14 cellular contexts compared by ENCODE assay signal in genomic region chr7:105776986-105777910, GRCh38.
DNase-seq lines count a peak whose midpoint lies in the region; ATAC-seq and TF ChIP-seq lines count a peak whose summit lies in the region.
"Had no signal": no experiment of that assay in that cellular context is flagged by ENCODE, and none has a peak within 500 bp of the region (broad histone marks: within the 10 kb centered on the region; RNA-seq: fewer than 3 reads in every experiment).

No MANE protein-coding gene starts in this region.

- peak overlapping the region; percentile 61 for H2BK120ac ChIP-seq in mesenchymal stem cell (ENCODE audit: low read depth, low read length)

- H3K9ac ChIP-seq in mesenchymal stem cell (ENCODE audit: low read length) = peak overlapping the region; percentile 66

- H3K36me3 ChIP-seq in mesenchymal stem cell (ENCODE audit: control insufficient read depth in 1 of 2, insufficient read depth in 2 of 2, low read depth in 1 of 2, low read length in 2 of 2) = no peaks in the 10 kb centered on the region
- H3K36me3 ChIP-seq: brain microvascular endothelial cell had no signal

- H2BK5ac ChIP-seq in mesenchymal stem cell (ENCODE audit: low read depth, low read length, poor library complexity, severe bottlenecking) = no peak overlapping the region

- DNase-seq in AG08395 (ENCODE audit: low spot score) (peak; percentile 33), LNCaP clone FGC (ENCODE audit: low read depth) (peak; percentile 65), amniotic epithelial cell (ENCODE audit: low read depth) (peak; percentile 72), mesenchymal stem cell (peak; percentile 75), GDM1 (lab: John Stamatoyannopoulos, UW) (no peak)
- DNase-seq: activated CD8-positive, alpha-beta memory T cell treated with anti-CD3 and anti-CD28 coated beads for 24 hours; brain microvascular endothelial cell; effector CD4-positive, alpha-beta T cell; NCI-H2107; NK-92 treated with Interleukin-12 subunit alpha and Interleukin-12 subunit beta, amount 100 ng/mL, for 24 hours; SIG-M5 had no signal

- WGBS in mesenchymal stem cell = 54% methylated on average over 11 of the region's 11 CpGs

- TF ChIP-seq CTCF in LNCaP clone FGC (IDR thresholded peaks at IDR 0.05; ENCODE audit: control insufficient read depth, extremely low read depth, insufficient read depth) = no peak

- no peak overlapping the region for H3K23ac ChIP-seq in mesenchymal stem cell (ENCODE audit: low read length in 2 of 2)

- no peak overlapping the region for H4K91ac ChIP-seq in mesenchymal stem cell (ENCODE audit: low read length)

- H2AK5ac ChIP-seq in mesenchymal stem cell (ENCODE audit: low read length, severe bottlenecking) = peak overlapping the region; percentile 95

- H3K4ac ChIP-seq in mesenchymal stem cell (ENCODE audit: low read depth in 1 of 2, low read length in 2 of 2) = no peak overlapping the region

- peak overlapping the region; percentile 75 to 98 for H2BK12ac ChIP-seq in mesenchymal stem cell (ENCODE audit: low read length in 2 of 2)

- H3K9me3 ChIP-seq in mesenchymal stem cell (ENCODE audit: control insufficient read depth, low read length) = no peaks in the 10 kb centered on the region

- H3K18ac ChIP-seq in mesenchymal stem cell (ENCODE audit: low read depth in 1 of 2, low read length in 2 of 2) = peak overlapping the region; percentile 56 to 83

- no peak overlapping the region for H3K4me3 ChIP-seq in LNCaP clone FGC (ENCODE audit: low read depth, low read length)
- H3K4me3 ChIP-seq in mesenchymal stem cell (ENCODE audit: insufficient read depth in 1 of 2, low read depth in 1 of 2, low read length in 2 of 2) = peak overlapping the region in 1 of 2 experiments; percentile 15

- no peaks in the 10 kb centered on the region for H3K27me3 ChIP-seq in mesenchymal stem cell (ENCODE audit: control insufficient read depth in 1 of 2, insufficient read depth in 1 of 2, low read length in 2 of 2)
- H3K27me3 ChIP-seq: brain microvascular endothelial cell had no signal

- H2AFZ ChIP-seq in mesenchymal stem cell (ENCODE audit: low read depth, low read length) = no peak overlapping the region

- peaks cover 12% of the 10 kb centered on the region for H3K79me1 ChIP-seq in mesenchymal stem cell (replicated peaks; ENCODE audit: low read length, poor library complexity, severe bottlenecking)

- H3K27ac ChIP-seq in mesenchymal stem cell (ENCODE audit: low read length, poor library complexity, severe bottlenecking) = no peak overlapping the region

- H3K14ac ChIP-seq in mesenchymal stem cell (ENCODE audit: low read length in 2 of 2) = peak overlapping the region in 1 of 2 experiments; percentile 72

- H3K4me2 ChIP-seq in mesenchymal stem cell (ENCODE audit: low read length, poor library complexity, severe bottlenecking) = no peak overlapping the region

- H3K4me1 ChIP-seq in mesenchymal stem cell (ENCODE audit: control insufficient read depth, insufficient read depth, low read depth, low read length) = peaks cover 15% of the 10 kb centered on the region

- H2BK15ac ChIP-seq in mesenchymal stem cell (ENCODE audit: low read depth, poor library complexity, severe bottlenecking) = no peak overlapping the region

- peak overlapping the region; percentile 53 for H4K8ac ChIP-seq in mesenchymal stem cell (ENCODE audit: low read length)

- no peak for ATAC-seq in GM21360 (IDR thresholded peaks at IDR 0.05; ENCODE audit: unreplicated experiment)
- ATAC-seq in HG03378 (IDR thresholded peaks at IDR 0.05; ENCODE audit: unreplicated experiment) = no peak
- no peak for ATAC-seq in HG02759 (IDR thresholded peaks at IDR 0.05; ENCODE audit: unreplicated experiment)
